Comparison of ENCODE assay signal across 9 cellular contexts in the genomic region with DNA sequence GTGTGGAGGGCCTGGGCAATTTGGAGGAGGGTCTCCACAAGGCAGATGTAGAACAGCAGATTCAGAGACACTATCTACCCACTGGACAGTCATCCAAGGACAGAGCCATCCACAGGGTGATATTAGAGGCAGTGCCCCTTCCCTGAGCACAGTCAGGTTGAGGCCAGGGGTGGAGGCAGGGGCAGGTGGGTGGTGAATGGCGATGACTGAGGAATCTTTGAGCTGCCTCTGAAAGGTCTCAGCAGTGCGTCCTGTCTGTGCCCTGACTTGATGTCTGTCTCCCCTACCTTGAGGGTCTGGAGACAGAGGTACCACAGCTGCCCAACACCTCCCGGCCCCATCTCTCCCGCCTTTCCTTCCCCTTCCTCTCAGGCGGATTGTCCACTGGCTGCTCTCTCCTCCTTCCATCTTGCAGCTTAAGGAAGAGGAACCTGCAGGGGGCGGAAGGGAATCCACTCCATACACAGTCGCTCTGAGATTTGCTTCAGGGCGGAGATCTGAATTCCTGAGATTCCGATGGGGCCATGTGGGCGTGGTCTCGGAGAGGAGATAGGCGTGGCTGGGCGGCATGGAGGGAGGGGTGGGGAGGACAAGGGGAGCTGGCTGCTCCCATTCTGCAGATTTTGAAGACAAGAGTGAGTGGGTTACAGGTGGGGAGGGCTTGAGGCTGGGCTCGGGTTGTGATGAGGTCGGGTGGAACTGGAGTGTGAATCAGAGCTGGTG. TPM values are rescaled to one million over a fixed set of nuclear protein-coding genes. Genes with fewer than 3 reads are reported as not detected.
DNase-seq lines count a peak whose midpoint lies in the region; ATAC-seq, FAIRE-seq and TF ChIP-seq lines count a peak whose summit lies in the region.
"Had no signal": no experiment of that assay in that cellular context is flagged by ENCODE, and none has a peak within 500 bp of the region (broad histone marks: within the 10 kb centered on the region; RNA-seq: fewer than 3 reads in every experiment).

No MANE protein-coding gene starts in this region.

- H3K4me2 ChIP-seq in endothelial cell of umbilical vein (ENCODE audit: insufficient read depth, low read length) (peak overlapping the region; percentile 31), mesendoderm (ENCODE audit: low read length) (no peak overlapping the region)

- H3K27me3 ChIP-seq in Caco-2 (replicated peaks; ENCODE audit: control insufficient read depth, insufficient read depth, low read length), result no peaks in the 10 kb centered on the region
- peaks cover 6 to 16% of the 10 kb centered on the region in 2 experiments for H3K27me3 ChIP-seq in endothelial cell of umbilical vein (ENCODE audit: control insufficient read depth in 2 of 2, insufficient read depth in 2 of 2, low read length in 2 of 2)
- H3K27me3 ChIP-seq in mesendoderm (ENCODE audit: insufficient read depth, low read length, poor library complexity), result no peaks in the 10 kb centered on the region

- no peaks in the 10 kb centered on the region for H3K9me3 Mint-ChIP-seq in Caco-2 (ENCODE audit: unreplicated experiment)
- no peaks in the 10 kb centered on the region for H3K9me3 Mint-ChIP-seq in activated T-cell treated with anti-CD3 and anti-CD28 coated beads, Interleukin-2, amount 50 U/mL, for 72 hours
- no peaks in the 10 kb centered on the region for H3K9me3 Mint-ChIP-seq in activated T-cell treated with anti-CD3 and anti-CD28 coated beads, Interleukin-2, amount 50 U/mL, for 24 hours

- H3K56ac ChIP-seq in mesendoderm (ENCODE audit: low read length), result peak overlapping the region; percentile 79

- H3K4me3 ChIP-seq in Caco-2 (ENCODE audit: low read depth, low read length) (no peak overlapping the region), endothelial cell of umbilical vein (replicated peaks in 1 of 3; ENCODE audit: insufficient read depth in 1 of 3, low read depth in 1 of 3, low read length in 3 of 3) (no peak overlapping the region), mesendoderm (ENCODE audit: low read length) (no peak overlapping the region)
- H3K4me3 ChIP-seq: tibial artery had no signal

- H3K18ac ChIP-seq in mesendoderm (ENCODE audit: low read length), result no peak overlapping the region

- no peak overlapping the region for H2BK120ac ChIP-seq in mesendoderm (ENCODE audit: low read depth, low read length)

- H2BK5ac ChIP-seq in mesendoderm (ENCODE audit: low read length), result peak overlapping the region; percentile 89

- H3K9me3 ChIP-seq in Caco-2, result no peaks in the 10 kb centered on the region
- H3K9me3 ChIP-seq in endothelial cell of umbilical vein (replicated peaks; ENCODE audit: control insufficient read depth, insufficient read depth, low read length), result no peaks in the 10 kb centered on the region
- H3K9me3 ChIP-seq: tibial artery had no signal

- H3K9me1 ChIP-seq in endothelial cell of umbilical vein (replicated peaks; ENCODE audit: control insufficient read depth, extremely low read depth, insufficient read depth, low read length), result no peaks in the 10 kb centered on the region

- DNase-seq in Caco-2, result peak; percentile 91 to 94
- peak; percentile 40 for DNase-seq in NCI-H1048 (lab: John Stamatoyannopoulos, UW)
- DNase-seq in endothelial cell of umbilical vein (ENCODE audit: low read depth, low spot score), result peak; percentile 56
- DNase-seq in mesendoderm, result peak; percentile 98
- no peak for DNase-seq in activated T-cell treated with anti-CD3 and anti-CD28 coated beads, Interleukin-2, amount 50 U/mL, for 72 hours
- no peak for DNase-seq in DMS79 (lab: John Stamatoyannopoulos, UW)
- DNase-seq in activated T-cell treated with anti-CD3 and anti-CD28 coated beads, Interleukin-2, amount 50 U/mL, for 24 hours, result no peak
- no peak for DNase-seq in NCI-H2107 (lab: John Stamatoyannopoulos, UW)

- H3K27ac ChIP-seq in endothelial cell of umbilical vein (ENCODE audit: insufficient read depth, low read depth, low read length) (no peak overlapping the region), mesendoderm (ENCODE audit: low read depth, low read length) (no peak overlapping the region)
- H3K27ac ChIP-seq: tibial artery had no signal

- TF ChIP-seq CTCF in Caco-2 (IDR thresholded peaks at IDR 0.05; ENCODE audit: insufficient read depth in 1 of 2, low read depth in 1 of 2, low read length in 1 of 2, severe bottlenecking in 1 of 2, unreplicated experiment in 1 of 2) (peak; percentile 52 to 67), endothelial cell of umbilical vein (IDR thresholded peaks at IDR 0.05; ENCODE audit: extremely low read depth in 1 of 2, insufficient read depth in 1 of 2, low read depth in 1 of 2, low read length in 2 of 2) (peak; percentile 55)

- H3K79me2 ChIP-seq in endothelial cell of umbilical vein (ENCODE audit: control insufficient read depth, insufficient read depth, low read length) (no peaks in the 10 kb centered on the region), mesendoderm (ENCODE audit: control insufficient read depth, insufficient read depth, low read length) (no peaks in the 10 kb centered on the region)

- no peaks in the 10 kb centered on the region for H4K20me1 ChIP-seq in endothelial cell of umbilical vein (replicated peaks; ENCODE audit: control insufficient read depth, extremely low read depth, insufficient read depth, low read length)

- peak overlapping the region; percentile 80 for H3K27ac Mint-ChIP-seq in Caco-2 (ENCODE audit: unreplicated experiment)
- no peak overlapping the region for H3K27ac Mint-ChIP-seq in activated T-cell treated with anti-CD3 and anti-CD28 coated beads, Interleukin-2, amount 50 U/mL, for 72 hours
- no peak overlapping the region for H3K27ac Mint-ChIP-seq in activated T-cell treated with anti-CD3 and anti-CD28 coated beads, Interleukin-2, amount 50 U/mL, for 24 hours

- no peak overlapping the region for H4K8ac ChIP-seq in mesendoderm (ENCODE audit: low read depth, low read length)

- dilution Hi-C loops in endothelial cell of umbilical vein (cut with MboI; ENCODE audit: extremely low pct_ligation_motif_present, low sequenced_read_pairs), result no loop called here

- H3K36me3 ChIP-seq in Caco-2 (ENCODE audit: control insufficient read depth, insufficient read depth, low read length) (no peaks in the 10 kb centered on the region), endothelial cell of umbilical vein (ENCODE audit: control insufficient read depth in 2 of 2, extremely low read depth in 1 of 2, insufficient read depth in 2 of 2, low read length in 2 of 2) (no peaks in the 10 kb centered on the region), mesendoderm (ENCODE audit: control insufficient read depth, insufficient read depth, low read length) (no peaks in the 10 kb centered on the region)
- H3K36me3 ChIP-seq: tibial artery had no signal

- H3K4me1 Mint-ChIP-seq in Caco-2 (ENCODE audit: low read depth, unreplicated experiment), result peaks cover 23% of the 10 kb centered on the region
- H3K4me1 Mint-ChIP-seq in activated T-cell treated with anti-CD3 and anti-CD28 coated beads, Interleukin-2, amount 50 U/mL, for 72 hours (ENCODE audit: low read depth), result peaks cover 10% of the 10 kb centered on the region
- H3K4me1 Mint-ChIP-seq in activated T-cell treated with anti-CD3 and anti-CD28 coated beads, Interleukin-2, amount 50 U/mL, for 24 hours (ENCODE audit: low read depth), result no peaks in the 10 kb centered on the region

- H3K4me1 ChIP-seq in Caco-2 (peaks cover 23% of the 10 kb centered on the region), endothelial cell of umbilical vein (ENCODE audit: control insufficient read depth, extremely low read depth, insufficient read depth, low read length) (no peaks in the 10 kb centered on the region), mesendoderm (ENCODE audit: control insufficient read depth, low read depth, low read length) (peaks cover 7% of the 10 kb centered on the region)

- no peaks in the 10 kb centered on the region for H3K36me3 Mint-ChIP-seq in Caco-2 (ENCODE audit: insufficient read depth, unreplicated experiment)
- H3K36me3 Mint-ChIP-seq in activated T-cell treated with anti-CD3 and anti-CD28 coated beads, Interleukin-2, amount 50 U/mL, for 72 hours (ENCODE audit: insufficient read depth in 2 of 2), result no peaks in the 10 kb centered on the region
- no peaks in the 10 kb centered on the region for H3K36me3 Mint-ChIP-seq in activated T-cell treated with anti-CD3 and anti-CD28 coated beads, Interleukin-2, amount 50 U/mL, for 24 hours (ENCODE audit: low read depth)

- no CpG with 5 or more reads among the region's 15 CpGs for WGBS in mesendoderm (ENCODE audit: extremely low coverage, insufficient coverage, low lambda C conversion rate)

- no peak overlapping the region for H2BK15ac ChIP-seq in mesendoderm (replicated peaks; ENCODE audit: low read depth)

- no peak overlapping the region for H3K9ac ChIP-seq in endothelial cell of umbilical vein (replicated peaks; ENCODE audit: extremely low read depth, insufficient read depth, low read length)
- H3K9ac ChIP-seq in mesendoderm (ENCODE audit: low read length), result peak overlapping the region; percentile 50

- no peak for ATAC-seq in activated T-cell treated with anti-CD3 and anti-CD28 coated beads, Interleukin-2, amount 50 U/mL, for 72 hours (replicated peaks in 1 of 2)

- H4K5ac ChIP-seq in mesendoderm (ENCODE audit: low read length), result no peak overlapping the region

- CTCF ChIA-PET in Caco-2 (lab: Charles Lee), result interaction anchor here (0.6 to 2.4 kb wide), 20 partner anchors 11 to 673 kb away, joined by 3 to 24 read pairs (median 4); a partner anchor contains a TSS
- CTCF ChIA-PET in endothelial cell of umbilical vein (lab: Charles Lee), result interaction anchor here (0.6 to 3.8 kb wide), 19 partner anchors 11 to 173 kb away, joined by 3 to 37 read pairs (median 4); a partner anchor contains a TSS

- H3K4ac ChIP-seq in mesendoderm (ENCODE audit: low read depth, low read length), result no peak overlapping the region

- peak overlapping the region; percentile 88 for H2AFZ ChIP-seq in endothelial cell of umbilical vein (ENCODE audit: low read depth, low read length)

- BruUV-seq in Caco-2 (replicated peaks; lab: Mats Ljungman, UMichigan) (no TSS peak), endothelial cell of umbilical vein (replicated peaks; lab: Mats Ljungman, UMichigan) (no TSS peak)

- peak overlapping the region; percentile 95 for H2AK5ac ChIP-seq in mesendoderm (ENCODE audit: low read length)

- peak overlapping the region; percentile 55 for H3K4me3 Mint-ChIP-seq in Caco-2 (ENCODE audit: unreplicated experiment)
- no peak overlapping the region for H3K4me3 Mint-ChIP-seq in activated T-cell treated with anti-CD3 and anti-CD28 coated beads, Interleukin-2, amount 50 U/mL, for 72 hours
- no peak overlapping the region for H3K4me3 Mint-ChIP-seq in activated T-cell treated with anti-CD3 and anti-CD28 coated beads, Interleukin-2, amount 50 U/mL, for 24 hours

- POLR2A ChIA-PET in Caco-2 (lab: Charles Lee), result interaction anchor here (1.2 kb wide), 1 partner anchor 225 kb away, joined by 3 read pairs; a partner anchor contains a TSS
- POLR2A ChIA-PET in endothelial cell of umbilical vein (lab: Charles Lee), result interaction anchor here (0.6 kb wide), 1 partner anchor 224 kb away, joined by 3 read pairs; no protein-coding TSS in a partner anchor

- H3K27me3 Mint-ChIP-seq in Caco-2 (ENCODE audit: insufficient read depth, unreplicated experiment), result no peaks in the 10 kb centered on the region
- peaks cover 67% of the 10 kb centered on the region for H3K27me3 Mint-ChIP-seq in activated T-cell treated with anti-CD3 and anti-CD28 coated beads, Interleukin-2, amount 50 U/mL, for 72 hours (ENCODE audit: low read depth)
- H3K27me3 Mint-ChIP-seq in activated T-cell treated with anti-CD3 and anti-CD28 coated beads, Interleukin-2, amount 50 U/mL, for 24 hours, result peaks cover 69% of the 10 kb centered on the region

- peak overlapping the region; percentile 92 for H3K23ac ChIP-seq in mesendoderm (ENCODE audit: low read length)

- peak; percentile 89 for FAIRE-seq in endothelial cell of umbilical vein (lab: Jason Lieb, UNC)

- intact Hi-C loops in Caco-2 (cut with micrococcal nuclease; ENCODE audit: unreplicated experiment) (no loop called here), endothelial cell of umbilical vein (cut with micrococcal nuclease) (loop anchor here (1.0 kb wide), 3 partner anchors 101 to 145 kb away; no protein-coding TSS in a partner anchor)

- H3K79me1 ChIP-seq in mesendoderm (ENCODE audit: low read length), result no peaks in the 10 kb centered on the region

- TF ChIP-seq POLR2A in endothelial cell of umbilical vein (IDR thresholded peaks at IDR 0.05; ENCODE audit: low read depth, low read length), result no peak

RNA-seq across cellular contexts. Expression of a gene that starts 1.7 kb away (rescaled TPM):
- total RNA-seq in Caco-2 (2022) (0.16 TPM in 1 of 2 replicates, not detected in the other), endothelial cell of umbilical vein (not detected in 2 replicates)
- polyA plus RNA-seq in endothelial cell of umbilical vein, result not detected in 2 replicates
- not detected in 2 replicates for polyA plus RNA-seq in endothelial cell of umbilical vein (2011; cell fraction: cytosol; rRNA removed)
- polyA plus RNA-seq in endothelial cell of umbilical vein (2011; cell fraction: nucleus; rRNA removed), result not detected in 2 replicates
- not detected in 2 replicates for polyA plus RNA-seq in endothelial cell of umbilical vein (2012)
- polyA minus RNA-seq in endothelial cell of umbilical vein, result not detected in 2 replicates
- not detected for polyA minus RNA-seq in endothelial cell of umbilical vein (2011; cell fraction: cytosol; rRNA and poly(A)+ RNA removed)
- not detected in 2 replicates for polyA minus RNA-seq in endothelial cell of umbilical vein (2011; cell fraction: nucleus; rRNA and poly(A)+ RNA removed)
- polyA plus RNA-seq in mesendoderm (2013, experiment 1 of 2), result 0.20 TPM
- polyA plus RNA-seq in mesendoderm (2013, experiment 2 of 2), result 0.22 TPM
- under 1 TPM in 1 of 2 donors, not detected in 1; 0.09 TPM for total RNA-seq in activated T-cell treated with anti-CD3 and anti-CD28 coated beads, Interleukin-2, amount 50 U/mL, for 72 hours

RNA-seq across cellular contexts. Expression of a gene that starts 10.5 kb away (rescaled TPM):
- 6.6 and 9.6 TPM in 2 replicates for total RNA-seq in Caco-2 (2022)
- total RNA-seq in endothelial cell of umbilical vein, result not detected in 2 replicates
- polyA plus RNA-seq in endothelial cell of umbilical vein, result not detected in 2 replicates
- not detected in 2 replicates for polyA plus RNA-seq in endothelial cell of umbilical vein (2011; cell fraction: cytosol; rRNA removed)
- polyA plus RNA-seq in endothelial cell of umbilical vein (2011; cell fraction: nucleus; rRNA removed), result not detected in 2 replicates
- polyA plus RNA-seq in endothelial cell of umbilical vein (2012), result not detected in 2 replicates
- not detected in 2 replicates for polyA minus RNA-seq in endothelial cell of umbilical vein
- not detected for polyA minus RNA-seq in endothelial cell of umbilical vein (2011; cell fraction: cytosol; rRNA and poly(A)+ RNA removed)
- polyA minus RNA-seq in endothelial cell of umbilical vein (2011; cell fraction: nucleus; rRNA and poly(A)+ RNA removed), result not detected in 2 replicates
- not detected for polyA plus RNA-seq in mesendoderm (2013, experiment 1 of 2)
- polyA plus RNA-seq in mesendoderm (2013, experiment 2 of 2), result not detected
- total RNA-seq in activated T-cell treated with anti-CD3 and anti-CD28 coated beads, Interleukin-2, amount 50 U/mL, for 72 hours, result under 1 TPM in 1 of 2 donors, not detected in 1; 0.31 TPM

RNA-seq across cellular contexts. Expression of a gene that starts 28.5 kb away (rescaled TPM):
- total RNA-seq in Caco-2 (2022), result 32.1 and 37.5 TPM in 2 replicates
- total RNA-seq in endothelial cell of umbilical vein, result 32.5 and 34.3 TPM in 2 replicates
- 17.8 TPM in 2 replicates for polyA plus RNA-seq in endothelial cell of umbilical vein
- 10.1 and 10.8 TPM in 2 replicates for polyA plus RNA-seq in endothelial cell of umbilical vein (2011; cell fraction: cytosol; rRNA removed)
- polyA plus RNA-seq in endothelial cell of umbilical vein (2011; cell fraction: nucleus; rRNA removed), result 150 and 154 TPM in 2 replicates
- polyA plus RNA-seq in endothelial cell of umbilical vein (2012), result 17.6 and 19.1 TPM in 2 replicates
- 23.0 and 30.0 TPM in 2 replicates for polyA minus RNA-seq in endothelial cell of umbilical vein
- 9.2 TPM for polyA minus RNA-seq in endothelial cell of umbilical vein (2011; cell fraction: cytosol; rRNA and poly(A)+ RNA removed)
- 15.0 and 20.7 TPM in 2 replicates for polyA minus RNA-seq in endothelial cell of umbilical vein (2011; cell fraction: nucleus; rRNA and poly(A)+ RNA removed)
- polyA plus RNA-seq in mesendoderm (2013, experiment 1 of 2), result 12.1 TPM
- 13.9 TPM for polyA plus RNA-seq in mesendoderm (2013, experiment 2 of 2)
- total RNA-seq in activated T-cell treated with anti-CD3 and anti-CD28 coated beads, Interleukin-2, amount 50 U/mL, for 72 hours, result 10 to 100 TPM; 47.3 to 54.9 TPM

RNA-seq across cellular contexts. Expression of a gene that starts 34.5 kb away (rescaled TPM):
- total RNA-seq in Caco-2 (2022), result 40.6 and 43.6 TPM in 2 replicates
- 51.0 and 52.6 TPM in 2 replicates for total RNA-seq in endothelial cell of umbilical vein
- polyA plus RNA-seq in endothelial cell of umbilical vein, result 40.5 and 40.8 TPM in 2 replicates
- polyA plus RNA-seq in endothelial cell of umbilical vein (2011; cell fraction: cytosol; rRNA removed), result 32.2 and 35.5 TPM in 2 replicates
- 184 and 233 TPM in 2 replicates for polyA plus RNA-seq in endothelial cell of umbilical vein (2011; cell fraction: nucleus; rRNA removed)
- 30.4 and 34.4 TPM in 2 replicates for polyA plus RNA-seq in endothelial cell of umbilical vein (2012)
- polyA minus RNA-seq in endothelial cell of umbilical vein, result 43.1 and 55.4 TPM in 2 replicates
- polyA minus RNA-seq in endothelial cell of umbilical vein (2011; cell fraction: cytosol; rRNA and poly(A)+ RNA removed), result 9.6 TPM
- polyA minus RNA-seq in endothelial cell of umbilical vein (2011; cell fraction: nucleus; rRNA and poly(A)+ RNA removed), result 29.4 and 32.4 TPM in 2 replicates
- polyA plus RNA-seq in mesendoderm (2013, experiment 1 of 2), result 43.8 TPM
- 46.5 TPM for polyA plus RNA-seq in mesendoderm (2013, experiment 2 of 2)
- total RNA-seq in activated T-cell treated with anti-CD3 and anti-CD28 coated beads, Interleukin-2, amount 50 U/mL, for 72 hours, result 10 to 100 TPM; 43.5 to 46.9 TPM

RNA-seq across cellular contexts. Expression of a gene that starts 41.0 kb away (rescaled TPM):
- total RNA-seq in Caco-2 (2022) (not detected in 2 replicates), endothelial cell of umbilical vein (not detected in 2 replicates)
- not detected in 2 replicates for polyA plus RNA-seq in endothelial cell of umbilical vein
- polyA plus RNA-seq in endothelial cell of umbilical vein (2011; cell fraction: cytosol; rRNA removed), result not detected in 2 replicates
- polyA plus RNA-seq in endothelial cell of umbilical vein (2011; cell fraction: nucleus; rRNA removed), result not detected in 2 replicates
- not detected in 2 replicates for polyA plus RNA-seq in endothelial cell of umbilical vein (2012)
- polyA minus RNA-seq in endothelial cell of umbilical vein, result not detected in 2 replicates
- polyA minus RNA-seq in endothelial cell of umbilical vein (2011; cell fraction: cytosol; rRNA and poly(A)+ RNA removed), result not detected
- polyA minus RNA-seq in endothelial cell of umbilical vein (2011; cell fraction: nucleus; rRNA and poly(A)+ RNA removed), result not detected in 2 replicates
- polyA plus RNA-seq in mesendoderm (2013, experiment 1 of 2), result not detected
- polyA plus RNA-seq in mesendoderm (2013, experiment 2 of 2), result not detected
- not detected for total RNA-seq in activated T-cell treated with anti-CD3 and anti-CD28 coated beads, Interleukin-2, amount 50 U/mL, for 72 hours

Comparison
In these comparisons a context has a peak if more than half of its experiments do, and no peak if none do; other contexts are left out.
1. DNase-seq: peak in Caco-2 (2 of 2), NCI-H1048 (single experiment), endothelial cell of umbilical vein (single experiment) and mesendoderm (single experiment); none in activated T-cell treated with anti-CD3 and anti-CD28 coated beads, Interleukin-2, amount 50 U/mL, for 72 hours (0 of 2), DMS79 (single experiment), activated T-cell treated with anti-CD3 and anti-CD28 coated beads, Interleukin-2, amount 50 U/mL, for 24 hours (single experiment) and NCI-H2107 (single experiment).